In genomic region chr11:64209563-64209843, GRCh38 we compare ENCODE assay signal across 20 cellular contexts. TPM values are rescaled to one million over a fixed set of nuclear protein-coding genes. Genes with fewer than 3 reads are reported as not detected.
DNase-seq lines count a peak whose midpoint lies in the region; ATAC-seq, FAIRE-seq and TF ChIP-seq lines count a peak whose summit lies in the region.
"Had no signal": no experiment of that assay in that cellular context is flagged by ENCODE, and none has a peak within 500 bp of the region (broad histone marks: within the 10 kb centered on the region; RNA-seq: fewer than 3 reads in every experiment).

No MANE protein-coding gene starts in this region.

- 88% methylated on average over 7 of the region's 8 CpGs for WGBS in GM12878 (ENCODE audit: insufficient coverage, insufficient replicate concordance, low lambda C conversion rate, missing lambda C conversion rate)

- POLR2A ChIA-PET in RWPE1 (lab: Yijun Ruan, JAX; ENCODE audit: low non-redundant PET) (interaction anchor here (0.6 kb wide), 1 partner anchor 1455 kb away, joined by 3 read pairs; the partner anchor contains the start of gene ZBTB3), GM12878 (lab: Charles Lee) (interaction anchor here (1.1 to 1.6 kb wide), 4 partner anchors 10 to 29 kb away, joined by 3 to 5 read pairs (median 3); no protein-coding TSS in a partner anchor)

- FAIRE-seq in GM12878 (lab: Jason Lieb, UNC): no peak
- FAIRE-seq: RCC 7860 had no signal

- H3K27ac Mint-ChIP-seq in activated T-cell treated with anti-CD3 and anti-CD28 coated beads, Interleukin-2, amount 50 U/mL, for 72 hours: peak overlapping the region; percentile 81
- H3K27ac Mint-ChIP-seq in stimulated activated effector memory CD8-positive, alpha-beta T cell treated with anti-CD3 and anti-CD28 coated beads, Interleukin-12 subunit alpha, Interleukin-12 subunit beta, amount 100 ng/mL, for 72 hours: peak overlapping the region; percentile 96

- TF ChIP-seq POLR2A in GM12878 (IDR thresholded peaks at IDR 0.05; ENCODE audit: low read depth, low read length): no peak

- H3K4me3 ChIP-seq in GM12878: no peak overlapping the region
- H3K4me3 ChIP-seq: psoas muscle, vagina had no signal

- H3K4me3 Mint-ChIP-seq in activated T-cell treated with anti-CD3 and anti-CD28 coated beads, Interleukin-2, amount 50 U/mL, for 72 hours: peak overlapping the region in 1 of 2 donors; percentile 34
- peak overlapping the region; percentile 91 for H3K4me3 Mint-ChIP-seq in stimulated activated effector memory CD8-positive, alpha-beta T cell treated with anti-CD3 and anti-CD28 coated beads, Interleukin-12 subunit alpha, Interleukin-12 subunit beta, amount 100 ng/mL, for 72 hours

- CTCF ChIA-PET in RWPE1 (lab: Yijun Ruan, JAX) (interaction anchor here (0.6 to 0.9 kb wide), 2 partner anchors 9 to 92 kb away, joined by 3 to 6 read pairs; no protein-coding TSS in a partner anchor), GM12878 (lab: Yijun Ruan, JAX) (interaction anchor here (9.7 kb wide), 1 partner anchor 93 kb away, joined by 238 read pairs; the partner anchor contains the start of genes CATSPERZ and ESRRA)

- H2AFZ ChIP-seq in GM12878 (ENCODE audit: control insufficient read depth, low read depth, low read length): no peak overlapping the region

- H3K36me3 Mint-ChIP-seq in activated T-cell treated with anti-CD3 and anti-CD28 coated beads, Interleukin-2, amount 50 U/mL, for 72 hours (ENCODE audit: insufficient read depth in 2 of 2): peaks cover 11 to 28% of the 10 kb centered on the region in 2 donors
- H3K36me3 Mint-ChIP-seq in stimulated activated effector memory CD8-positive, alpha-beta T cell treated with anti-CD3 and anti-CD28 coated beads, Interleukin-12 subunit alpha, Interleukin-12 subunit beta, amount 100 ng/mL, for 72 hours: no peaks in the 10 kb centered on the region

- no peak for TF ChIP-seq EP300 in GM12878 (IDR thresholded peaks at IDR 0.05; ENCODE audit: borderline replicate concordance in 1 of 2, control insufficient read depth in 1 of 2, low read depth in 2 of 2, low read length in 2 of 2)

- in situ Hi-C loops in GM12878 (cut with MboI): no loop called here

- peaks cover 67% of the 10 kb centered on the region for H3K4me1 Mint-ChIP-seq in activated T-cell treated with anti-CD3 and anti-CD28 coated beads, Interleukin-2, amount 50 U/mL, for 72 hours (ENCODE audit: low read depth)
- H3K4me1 Mint-ChIP-seq in stimulated activated effector memory CD8-positive, alpha-beta T cell treated with anti-CD3 and anti-CD28 coated beads, Interleukin-12 subunit alpha, Interleukin-12 subunit beta, amount 100 ng/mL, for 72 hours: peaks cover 71% of the 10 kb centered on the region

- no peaks in the 10 kb centered on the region for H3K27me3 ChIP-seq in GM12878 (replicated peaks in 1 of 2; ENCODE audit: control insufficient read depth in 2 of 2, insufficient read depth in 2 of 2, low read length in 1 of 2)
- H3K27me3 ChIP-seq: vagina had no signal

- intact Hi-C loops in GM12878 (cut with micrococcal nuclease; ENCODE audit: unreplicated experiment): no loop called here

- BruUV-seq in GM12878 (replicated peaks; lab: Mats Ljungman, UMichigan): no TSS peak

- no peaks in the 10 kb centered on the region for H3K27me3 Mint-ChIP-seq in activated T-cell treated with anti-CD3 and anti-CD28 coated beads, Interleukin-2, amount 50 U/mL, for 72 hours (ENCODE audit: low read depth)

- H3K4me2 ChIP-seq in GM12878 (ENCODE audit: control insufficient read depth, insufficient read depth): peak overlapping the region; percentile 76; the same call in 1 of the 2 replicates

- no peaks in the 10 kb centered on the region for H3K9me3 Mint-ChIP-seq in activated T-cell treated with anti-CD3 and anti-CD28 coated beads, Interleukin-2, amount 50 U/mL, for 72 hours
- no peaks in the 10 kb centered on the region for H3K9me3 Mint-ChIP-seq in stimulated activated effector memory CD8-positive, alpha-beta T cell treated with anti-CD3 and anti-CD28 coated beads, Interleukin-12 subunit alpha, Interleukin-12 subunit beta, amount 100 ng/mL, for 72 hours

- SMC1A ChIA-PET in GM12878 (lab: Charles Lee; ENCODE audit: uncharacterized antibody, unreplicated experiment): interaction anchor here (5.5 kb wide), 1 partner anchor 16 kb away, joined by 56 read pairs; the partner anchor contains the start of genes NUDT22 and TRPT1

- H3K27ac ChIP-seq in RWPE1 (peak overlapping the region; percentile 12; the same call in 1 of the 2 replicates), GM12878 (ENCODE audit: control insufficient read depth, insufficient read depth) (no peak overlapping the region)
- H3K27ac ChIP-seq: psoas muscle, vagina had no signal

- TF ChIP-seq CTCF in RWPE1 (conservative IDR thresholded peaks at IDR 0.05; ENCODE audit: low read depth) (no peak), GM12878 (IDR thresholded peaks at IDR 0.05 in 2 of 3, conservative IDR thresholded peaks at IDR 0.05 in 1 of 3; ENCODE audit: control insufficient read depth in 2 of 3, extremely low read depth in 1 of 3, insufficient read depth in 1 of 3, low read depth in 3 of 3, low read length in 3 of 3) (no peak)

- TF ChIP-seq RAD21 in GM12878 (IDR thresholded peaks at IDR 0.05; ENCODE audit: insufficient read depth, low read depth, low read length): no peak

- no peak for ATAC-seq in activated T-cell treated with anti-CD3 and anti-CD28 coated beads, Interleukin-2, amount 50 U/mL, for 72 hours (replicated peaks in 1 of 2)
- no peak for ATAC-seq in GM12878
- no peak for ATAC-seq in stimulated activated effector memory CD8-positive, alpha-beta T cell treated with anti-CD3 and anti-CD28 coated beads, Interleukin-12 subunit alpha, Interleukin-12 subunit beta, amount 100 ng/mL, for 72 hours
- no peak for ATAC-seq in GM19328 (IDR thresholded peaks at IDR 0.05; ENCODE audit: unreplicated experiment)
- ATAC-seq in GM18868 (IDR thresholded peaks at IDR 0.05; ENCODE audit: unreplicated experiment): no peak
- ATAC-seq: esophagus mucosa, left cardiac atrium, psoas muscle had no signal

- no peak overlapping the region for H3K9ac ChIP-seq in GM12878 (ENCODE audit: control insufficient read depth, insufficient read depth, low read length)

- no peak for DNase-seq in activated T-cell treated with anti-CD3 and anti-CD28 coated beads, Interleukin-2, amount 50 U/mL, for 72 hours
- DNase-seq in activated T-cell treated with anti-CD3 and anti-CD28 coated beads, Interleukin-2, amount 50 U/mL, for 48 hours: no peak
- DNase-seq in RWPE1 (ENCODE audit: low spot score) (no peak), GM12878 (ENCODE audit: low read depth, low spot score) (no peak), A172 (ENCODE audit: low spot score) (no peak)
- DNase-seq in stimulated activated effector memory CD8-positive, alpha-beta T cell treated with anti-CD3 and anti-CD28 coated beads, Interleukin-12 subunit alpha, Interleukin-12 subunit beta, amount 100 ng/mL, for 72 hours (ENCODE audit: low spot score in 2 of 2): no peak
- DNase-seq: activated T-cell treated with anti-CD3 and anti-CD28 coated beads for 4 hours; DND-41; KG1; left cardiac atrium; NCI-H2029; NCI-H446 treated with DMSO at 0.1 percent for 48 hours; NK-92 treated with Interleukin-12 subunit alpha and Interleukin-12 subunit beta, amount 100 ng/mL, for 24 hours; psoas muscle; stimulated activated CD4-positive, alpha-beta T cell treated with anti-CD3 and anti-CD28 coated beads, Interleukin-4, amount 100 ng/mL, for 4 hours had no signal

- no peaks in the 10 kb centered on the region for H3K9me3 ChIP-seq in GM12878 (replicated peaks; ENCODE audit: control insufficient read depth, insufficient read depth, low read length)
- H3K9me3 ChIP-seq: psoas muscle, vagina had no signal

- no peaks in the 10 kb centered on the region for H4K20me1 ChIP-seq in GM12878 (ENCODE audit: control insufficient read depth, insufficient read depth)

- peaks cover 39% of the 10 kb centered on the region for H3K79me2 ChIP-seq in GM12878 (ENCODE audit: control insufficient read depth, insufficient read depth, low read length)

- peaks cover 22% of the 10 kb centered on the region for H3K4me1 ChIP-seq in GM12878 (ENCODE audit: control insufficient read depth, insufficient read depth, low read length)

- RAD21 ChIA-PET in GM12878 (lab: Charles Lee; ENCODE audit: unreplicated experiment): interaction anchor here (6.6 kb wide), 1 partner anchor 93 kb away, joined by 125 read pairs; the partner anchor contains the start of genes CATSPERZ and ESRRA

- peaks cover 18 to 22% of the 10 kb centered on the region in 2 experiments; a peak in 3 of 4 replicates for H3K36me3 ChIP-seq in GM12878 (ENCODE audit: control insufficient read depth in 2 of 2, insufficient read depth in 2 of 2, low read length in 1 of 2)
- H3K36me3 ChIP-seq: vagina had no signal

RNA-seq across cellular contexts. Expression of gene FERMT3, which starts 3.0 kb away (rescaled TPM):
- total RNA-seq in activated T-cell treated with anti-CD3 and anti-CD28 coated beads, Interleukin-2, amount 50 U/mL, for 72 hours: 100 to 1,000 TPM; 158 to 164 TPM
- total RNA-seq in GM12878 (2013; cell fraction: nucleolus; rRNA removed): 61.4 and 74.8 TPM in 2 replicates
- 122 and 145 TPM in 2 replicates for total RNA-seq in GM12878 (2014; rRNA removed)
- 44.4 and 47.3 TPM in 2 replicates for total RNA-seq in GM12878 (2014; rRNA removed; fragmentation: Illumina TruSeq; extraction: Trizol)
- 192 and 211 TPM in 2 replicates for total RNA-seq in GM12878 (2021)
- polyA plus RNA-seq in GM12878 (2011; ENCODE audit: low read depth): 57.0 TPM
- 24.2 and 86.8 TPM in 2 replicates for polyA plus RNA-seq in GM12878 (2011; rRNA removed)
- 97.0 and 110 TPM in 2 replicates for polyA plus RNA-seq in GM12878 (2011; cell fraction: cytosol; rRNA removed)
- polyA plus RNA-seq in GM12878 (2011; cell fraction: nucleus; rRNA removed): 329 and 373 TPM in 2 replicates
- polyA plus RNA-seq in GM12878 (2012): 92.1 and 115 TPM in 2 replicates
- 6.8 and 49.0 TPM in 2 replicates for polyA plus RNA-seq in GM12878 (2014; fragmentation: Illumina TruSeq; extraction: Trizol)
- polyA plus RNA-seq in GM12878 (2014; fragmentation: Nextera tagmentation; extraction: Ambion mirVana): 1 to 10 TPM; 2.0 to 9.2 TPM
- polyA plus RNA-seq in GM12878 (2014; rRNA removed): 141 and 191 TPM in 2 replicates
- polyA plus RNA-seq in GM12878 (2016; fragmentation: Nextera tagmentation; extraction: Ambion mirVana): 100 to 1,000 TPM; 198 to 207 TPM
- polyA minus RNA-seq in GM12878 (2011; rRNA and poly(A)+ RNA removed): 40.8 and 53.4 TPM in 2 replicates
- polyA minus RNA-seq in GM12878 (2011; cell fraction: cytosol; rRNA and poly(A)+ RNA removed): 38.1 and 44.0 TPM in 2 replicates
- 37.7 and 55.4 TPM in 2 replicates for polyA minus RNA-seq in GM12878 (2011; cell fraction: nucleus; rRNA and poly(A)+ RNA removed)
- total RNA-seq in A172 (2014; rRNA removed; shearing (Covaris generic)): 15.1 and 18.7 TPM in 2 replicates

RNA-seq across cellular contexts. Expression of gene TRPT1, which starts 16.5 kb away (rescaled TPM):
- 10 to 100 TPM; 19.7 to 25.5 TPM for total RNA-seq in activated T-cell treated with anti-CD3 and anti-CD28 coated beads, Interleukin-2, amount 50 U/mL, for 72 hours
- total RNA-seq in GM12878 (2013; cell fraction: nucleolus; rRNA removed): 29.8 and 33.1 TPM in 2 replicates
- total RNA-seq in GM12878 (2014; rRNA removed) (39.0 and 43.1 TPM in 2 replicates), GM12878 (2014; rRNA removed; fragmentation: Illumina TruSeq; extraction: Trizol) (17.8 and 19.9 TPM in 2 replicates), GM12878 (2021) (37.7 and 39.2 TPM in 2 replicates)
- polyA plus RNA-seq in GM12878 (2011; ENCODE audit: low read depth): 51.7 TPM
- polyA plus RNA-seq in GM12878 (2011; rRNA removed) (12.1 and 23.8 TPM in 2 replicates), GM12878 (2014; fragmentation: Illumina TruSeq; extraction: Trizol) (13.0 and 14.3 TPM in 2 replicates), GM12878 (2014; fragmentation: Nextera tagmentation; extraction: Ambion mirVana) (10 to 100 TPM in 1 of 2 experiments, 1 to 10 TPM in 1; 7.1 to 21.3 TPM), GM12878 (2014; rRNA removed) (42.0 and 43.7 TPM in 2 replicates), GM12878 (2016; fragmentation: Nextera tagmentation; extraction: Ambion mirVana) (10 to 100 TPM; 49.9 to 63.0 TPM)
- polyA plus RNA-seq in GM12878 (2011; cell fraction: cytosol; rRNA removed): 46.6 and 51.8 TPM in 2 replicates
- 127 and 150 TPM in 2 replicates for polyA plus RNA-seq in GM12878 (2011; cell fraction: nucleus; rRNA removed)
- polyA plus RNA-seq in GM12878 (2012): 58.6 and 62.0 TPM in 2 replicates
- polyA minus RNA-seq in GM12878 (2011; rRNA and poly(A)+ RNA removed): 17.3 and 43.3 TPM in 2 replicates
- polyA minus RNA-seq in GM12878 (2011; cell fraction: cytosol; rRNA and poly(A)+ RNA removed): 11.9 and 17.4 TPM in 2 replicates
- polyA minus RNA-seq in GM12878 (2011; cell fraction: nucleus; rRNA and poly(A)+ RNA removed): 21.6 and 24.4 TPM in 2 replicates
- total RNA-seq in A172 (2014; rRNA removed; shearing (Covaris generic)): 33.8 and 47.3 TPM in 2 replicates

RNA-seq across cellular contexts. Expression of gene NUDT22, which starts 16.6 kb away (rescaled TPM):
- total RNA-seq in activated T-cell treated with anti-CD3 and anti-CD28 coated beads, Interleukin-2, amount 50 U/mL, for 72 hours: 10 to 100 TPM; 78.6 to 92.9 TPM
- 102 and 104 TPM in 2 replicates for total RNA-seq in GM12878 (2013; cell fraction: nucleolus; rRNA removed)
- total RNA-seq in GM12878 (2014; rRNA removed) (102 and 115 TPM in 2 replicates), GM12878 (2014; rRNA removed; fragmentation: Illumina TruSeq; extraction: Trizol) (31.0 and 37.7 TPM in 2 replicates), GM12878 (2021) (87.7 and 91.0 TPM in 2 replicates)
- polyA plus RNA-seq in GM12878 (2011; ENCODE audit: low read depth): 12.2 TPM
- polyA plus RNA-seq in GM12878 (2011; rRNA removed) (21.2 and 38.5 TPM in 2 replicates), GM12878 (2014; fragmentation: Illumina TruSeq; extraction: Trizol) (6.0 and 17.0 TPM in 2 replicates), GM12878 (2014; fragmentation: Nextera tagmentation; extraction: Ambion mirVana) (10 to 100 TPM in 1 of 2 experiments, 1 to 10 TPM in 1; 6.7 to 20.9 TPM), GM12878 (2014; rRNA removed) (94.4 and 118 TPM in 2 replicates), GM12878 (2016; fragmentation: Nextera tagmentation; extraction: Ambion mirVana) (10 to 100 TPM; 95.8 to 99.2 TPM)
- polyA plus RNA-seq in GM12878 (2011; cell fraction: cytosol; rRNA removed): 53.8 and 85.1 TPM in 2 replicates
- 263 and 319 TPM in 2 replicates for polyA plus RNA-seq in GM12878 (2011; cell fraction: nucleus; rRNA removed)
- 55.3 and 55.6 TPM in 2 replicates for polyA plus RNA-seq in GM12878 (2012)
- polyA minus RNA-seq in GM12878 (2011; rRNA and poly(A)+ RNA removed): 22.2 and 53.0 TPM in 2 replicates
- 34.4 and 40.9 TPM in 2 replicates for polyA minus RNA-seq in GM12878 (2011; cell fraction: cytosol; rRNA and poly(A)+ RNA removed)
- 84.9 and 120 TPM in 2 replicates for polyA minus RNA-seq in GM12878 (2011; cell fraction: nucleus; rRNA and poly(A)+ RNA removed)
- 49.3 and 71.5 TPM in 2 replicates for total RNA-seq in A172 (2014; rRNA removed; shearing (Covaris generic))

RNA-seq across cellular contexts. Expression of gene DNAJC4, which starts 20.8 kb away (rescaled TPM):
- total RNA-seq in activated T-cell treated with anti-CD3 and anti-CD28 coated beads, Interleukin-2, amount 50 U/mL, for 72 hours: 10 to 100 TPM; 42.2 to 54.1 TPM
- total RNA-seq in GM12878 (2013; cell fraction: nucleolus; rRNA removed): 16.4 and 16.5 TPM in 2 replicates
- total RNA-seq in GM12878 (2014; rRNA removed) (19.8 and 26.1 TPM in 2 replicates), GM12878 (2014; rRNA removed; fragmentation: Illumina TruSeq; extraction: Trizol) (19.3 and 22.5 TPM in 2 replicates), GM12878 (2021) (33.7 and 36.4 TPM in 2 replicates)
- 16.0 TPM for polyA plus RNA-seq in GM12878 (2011; ENCODE audit: low read depth)
- polyA plus RNA-seq in GM12878 (2011; rRNA removed) (22.4 and 33.9 TPM in 2 replicates), GM12878 (2014; fragmentation: Illumina TruSeq; extraction: Trizol) (12.0 and 27.8 TPM in 2 replicates), GM12878 (2014; fragmentation: Nextera tagmentation; extraction: Ambion mirVana) (1 to 10 TPM; 3.7 to 9.7 TPM), GM12878 (2014; rRNA removed) (64.9 and 70.6 TPM in 2 replicates), GM12878 (2016; fragmentation: Nextera tagmentation; extraction: Ambion mirVana) (10 to 100 TPM; 32.4 to 35.0 TPM)
- 25.4 and 48.0 TPM in 2 replicates for polyA plus RNA-seq in GM12878 (2011; cell fraction: cytosol; rRNA removed)
- 273 and 301 TPM in 2 replicates for polyA plus RNA-seq in GM12878 (2011; cell fraction: nucleus; rRNA removed)
- polyA plus RNA-seq in GM12878 (2012): 47.6 and 50.2 TPM in 2 replicates
- polyA minus RNA-seq in GM12878 (2011; rRNA and poly(A)+ RNA removed): 9.1 and 19.6 TPM in 2 replicates
- polyA minus RNA-seq in GM12878 (2011; cell fraction: cytosol; rRNA and poly(A)+ RNA removed): 8.3 and 11.1 TPM in 2 replicates
- 16.4 and 23.9 TPM in 2 replicates for polyA minus RNA-seq in GM12878 (2011; cell fraction: nucleus; rRNA and poly(A)+ RNA removed)
- 3.0 and 12.0 TPM in 2 replicates for total RNA-seq in A172 (2014; rRNA removed; shearing (Covaris generic))

RNA-seq across cellular contexts. Expression of gene STIP1, which starts 23.5 kb away (rescaled TPM):
- total RNA-seq in activated T-cell treated with anti-CD3 and anti-CD28 coated beads, Interleukin-2, amount 50 U/mL, for 72 hours: 100 to 1,000 TPM; 246 to 256 TPM
- 99.1 and 123 TPM in 2 replicates for total RNA-seq in GM12878 (2013; cell fraction: nucleolus; rRNA removed)
- total RNA-seq in GM12878 (2014; rRNA removed) (173 and 183 TPM in 2 replicates), GM12878 (2014; rRNA removed; fragmentation: Illumina TruSeq; extraction: Trizol) (167 and 186 TPM in 2 replicates), GM12878 (2021) (185 and 196 TPM in 2 replicates)
- polyA plus RNA-seq in GM12878 (2011; ENCODE audit: low read depth): 78.6 TPM
- polyA plus RNA-seq in GM12878 (2011; rRNA removed) (152 and 216 TPM in 2 replicates), GM12878 (2014; fragmentation: Illumina TruSeq; extraction: Trizol) (205 and 213 TPM in 2 replicates), GM12878 (2014; fragmentation: Nextera tagmentation; extraction: Ambion mirVana) (10 to 100 TPM; 25.2 to 31.5 TPM), GM12878 (2014; rRNA removed) (176 and 193 TPM in 2 replicates), GM12878 (2016; fragmentation: Nextera tagmentation; extraction: Ambion mirVana) (100 to 1,000 TPM; 274 to 291 TPM)
- 152 and 158 TPM in 2 replicates for polyA plus RNA-seq in GM12878 (2011; cell fraction: cytosol; rRNA removed)
- 128 and 194 TPM in 2 replicates for polyA plus RNA-seq in GM12878 (2011; cell fraction: nucleus; rRNA removed)
- 83.8 and 88.3 TPM in 2 replicates for polyA plus RNA-seq in GM12878 (2012)
- 164 and 250 TPM in 2 replicates for polyA minus RNA-seq in GM12878 (2011; rRNA and poly(A)+ RNA removed)
- 80.9 and 104 TPM in 2 replicates for polyA minus RNA-seq in GM12878 (2011; cell fraction: cytosol; rRNA and poly(A)+ RNA removed)
- 66.7 and 118 TPM in 2 replicates for polyA minus RNA-seq in GM12878 (2011; cell fraction: nucleus; rRNA and poly(A)+ RNA removed)
- total RNA-seq in A172 (2014; rRNA removed; shearing (Covaris generic)): 424 and 474 TPM in 2 replicates
